Comparison of ENCODE assay signal across 9 cellular contexts in the genomic region with DNA sequence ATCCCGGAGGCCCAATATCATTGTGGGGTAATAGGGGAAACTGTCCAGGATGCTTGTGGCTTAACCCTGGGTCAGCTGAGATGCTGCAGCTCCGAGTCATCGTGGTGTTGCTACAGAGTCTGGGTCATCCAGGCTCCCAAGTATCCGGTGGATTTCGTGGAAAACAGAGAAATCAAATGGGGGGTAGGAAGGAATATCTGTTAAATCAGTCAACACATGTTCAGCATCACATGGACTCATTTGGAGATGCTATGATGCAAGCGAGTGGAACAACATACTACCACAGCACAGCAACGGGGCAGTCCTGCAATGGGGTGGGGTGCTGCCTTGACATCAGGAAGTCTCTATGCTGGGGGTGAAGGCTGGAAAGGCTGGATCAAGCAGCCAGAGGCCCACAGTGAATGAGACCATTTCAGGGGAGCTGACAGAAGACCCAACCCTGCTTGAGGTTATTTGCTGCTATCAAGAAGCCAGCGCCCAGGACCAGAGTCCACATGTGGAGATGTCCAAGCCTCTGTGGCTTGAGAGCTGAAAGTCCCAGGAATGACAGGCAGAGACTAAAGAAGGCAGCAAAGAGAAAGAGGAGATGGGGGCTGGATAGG. TPM values are rescaled to one million over a fixed set of nuclear protein-coding genes. Genes with fewer than 3 reads are reported as not detected.
DNase-seq lines count a peak whose midpoint lies in the region; ATAC-seq and TF ChIP-seq lines count a peak whose summit lies in the region.
"Had no signal": no experiment of that assay in that cellular context is flagged by ENCODE, and none has a peak within 500 bp of the region (broad histone marks: within the 10 kb centered on the region; RNA-seq: fewer than 3 reads in every experiment).

No MANE protein-coding gene starts in this region.

- intact Hi-C loops in PC-9 (cut with micrococcal nuclease; ENCODE audit: unreplicated experiment), result no loop called here

- peaks cover 10 to 17% of the 10 kb centered on the region in 2 donors for H3K4me1 Mint-ChIP-seq in immature natural killer cell

- CTCF ChIA-PET in PC-9 (lab: Charles Lee), result no interaction called here

- H3K27me3 Mint-ChIP-seq in immature natural killer cell (ENCODE audit: low read depth in 3 of 3), result peaks cover 3 to 10% (median 5%) of the 10 kb centered on the region in 3 donors

- no peaks in the 10 kb centered on the region for H3K9me3 Mint-ChIP-seq in immature natural killer cell

- TF ChIP-seq CTCF in PC-9 (conservative IDR thresholded peaks at IDR 0.05), result no peak

- DNase-seq in ELR (ENCODE audit: low read depth) (peak; percentile 98), PC-9 (peak in 1 of 2 experiments; percentile 57), renal cortical epithelial cell (ENCODE audit: low read depth) (peak; percentile 95), immature natural killer cell (no peak), superior temporal gyrus (ENCODE audit: extremely low spot score) (no peak)
- DNase-seq: spleen had no signal

- no peaks in the 10 kb centered on the region for H3K27me3 ChIP-seq in PC-9 (ENCODE audit: insufficient read depth, low read depth)
- H3K27me3 ChIP-seq in duodenal mucosa (ENCODE audit: control insufficient read depth in 1 of 2, insufficient read depth in 2 of 2, low read length in 2 of 2), result no peaks in the 10 kb centered on the region

- H3K4me3 Mint-ChIP-seq in immature natural killer cell, result no peak overlapping the region

- peak overlapping the region in 1 of 6 donors; percentile 63 for H3K27ac Mint-ChIP-seq in immature natural killer cell

- BruUV-seq in PC-9 (replicated peaks; lab: Mats Ljungman, UMichigan), result no TSS peak

- H3K4me3 ChIP-seq in PC-9 (no peak overlapping the region), duodenal mucosa (ENCODE audit: low read depth in 1 of 2, low read length in 2 of 2) (peak overlapping the region; percentile 42 to 66)

- ATAC-seq in GM19463 (IDR thresholded peaks at IDR 0.05; ENCODE audit: unreplicated experiment) (no peak), GM21390 (IDR thresholded peaks at IDR 0.05; ENCODE audit: unreplicated experiment) (no peak)

- H3K36me3 Mint-ChIP-seq in immature natural killer cell, result no peaks in the 10 kb centered on the region

- H3K4me2 ChIP-seq in PC-9, result peak overlapping the region; percentile 18; the same call in 1 of the 2 replicates

- H3K36me3 ChIP-seq in PC-9 (ENCODE audit: low read depth), result no peaks in the 10 kb centered on the region; the same call in 1 of the 2 replicates
- peaks cover 26 to 32% of the 10 kb centered on the region in 2 donors for H3K36me3 ChIP-seq in duodenal mucosa (ENCODE audit: control insufficient read depth in 1 of 2, insufficient read depth in 2 of 2, low read length in 2 of 2)

- no peak overlapping the region for H2AFZ ChIP-seq in PC-9

- H3K27ac ChIP-seq in PC-9 (0 out of 2 replicates have a peak overlapping the region, but pooled peaks have one; percentile 23), duodenal mucosa (ENCODE audit: low read depth, low read length) (peak overlapping the region; percentile 15)

- POLR2A ChIA-PET in PC-9 (lab: Charles Lee; ENCODE audit: unreplicated experiment), result interaction anchor here (0.6 kb wide), 1 partner anchor 115 kb away, joined by 5 read pairs; no protein-coding TSS in a partner anchor

- no peaks in the 10 kb centered on the region for H4K20me1 ChIP-seq in PC-9 (ENCODE audit: insufficient read depth)

- peak overlapping the region; percentile 40 to 65 for H3K9ac ChIP-seq in duodenal mucosa (ENCODE audit: low read depth in 1 of 2, low read length in 2 of 2)

- H3K4me1 ChIP-seq in PC-9 (replicated peaks; ENCODE audit: insufficient read depth) (peaks cover 15% of the 10 kb centered on the region), duodenal mucosa (ENCODE audit: control insufficient read depth in 1 of 2, insufficient read depth in 2 of 2, low read length in 2 of 2) (peaks cover 58 to 68% of the 10 kb centered on the region in 2 donors)

- H3K79me2 ChIP-seq in PC-9 (ENCODE audit: low read depth), result no peaks in the 10 kb centered on the region

- no peaks in the 10 kb centered on the region for H3K9me2 ChIP-seq in PC-9 (ENCODE audit: insufficient read depth)

- H3F3A ChIP-seq in PC-9 (ENCODE audit: insufficient read depth, low read depth), result no peaks in the 10 kb centered on the region

- no peaks in the 10 kb centered on the region for H3K9me3 ChIP-seq in PC-9 (ENCODE audit: insufficient read depth, low read depth)
- no peaks in the 10 kb centered on the region for H3K9me3 ChIP-seq in duodenal mucosa (ENCODE audit: control insufficient read depth in 1 of 2, low read length in 2 of 2)
- H3K9me3 ChIP-seq: spleen had no signal

RNA-seq across cellular contexts. Expression of gene VDR, which starts 22.9 kb away (rescaled TPM):
- 7.5 and 12.3 TPM in 2 replicates for total RNA-seq in PC-9 (2021)
- total RNA-seq in renal cortical epithelial cell, result 2.9 and 6.1 TPM in 2 replicates
- under 1 TPM in 1 of 3 donors, not detected in 2; 0.04 TPM for polyA plus RNA-seq in immature natural killer cell

Comparison
In these comparisons a context has a peak if more than half of its experiments do, and no peak if none do; other contexts are left out.
1. DNase-seq: peak in ELR (single experiment) and renal cortical epithelial cell (single experiment); none in immature natural killer cell (0 of 3) and superior temporal gyrus (single experiment).